12 cellular contexts compared by ENCODE assay signal in the genomic region with DNA sequence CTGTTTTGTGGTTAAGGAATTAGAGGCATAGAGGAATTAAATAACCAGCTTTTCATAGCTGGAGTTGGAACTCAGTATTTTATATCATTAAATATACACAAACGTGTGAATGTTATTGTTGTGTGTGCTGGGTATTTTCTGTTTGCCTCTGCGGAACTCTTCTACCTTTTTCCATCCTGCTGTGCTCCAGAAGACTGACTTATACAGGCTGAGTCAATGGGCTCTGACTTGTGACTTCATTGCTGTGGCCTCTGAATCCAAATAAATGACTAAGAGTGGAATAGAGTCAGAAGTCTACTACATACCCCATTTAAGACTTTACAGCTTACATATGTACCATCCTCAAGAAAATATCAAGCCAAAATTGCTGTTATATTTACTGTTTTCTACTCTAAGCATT. TPM values are rescaled to one million over a fixed set of nuclear protein-coding genes. Genes with fewer than 3 reads are reported as not detected.
DNase-seq lines count a peak whose midpoint lies in the region; ATAC-seq and TF ChIP-seq lines count a peak whose summit lies in the region.
"Had no signal": no experiment of that assay in that cellular context is flagged by ENCODE, and none has a peak within 500 bp of the region (broad histone marks: within the 10 kb centered on the region; RNA-seq: fewer than 3 reads in every experiment).

No MANE protein-coding gene starts in this region.

- H3K27ac ChIP-seq in upper lobe of right lung, result no peak overlapping the region
- H3K27ac ChIP-seq: skin epidermis had no signal

- no peaks in the 10 kb centered on the region for H3K27me3 Mint-ChIP-seq in HFFc6 (ENCODE audit: insufficient read depth)
- H3K27me3 Mint-ChIP-seq: activated naive CD8-positive, alpha-beta T cell treated with anti-CD3 and anti-CD28 coated beads, Interleukin-2, amount 10 ng/mL, durations not matched to agents 7 days and 5 days had no signal

- in situ Hi-C loops in astrocyte of the spinal cord (cut with HindIII; ENCODE audit: low sequenced_read_pairs) (no loop called here), GM13977 (cut with MboI; ENCODE audit: low pct_unique_long_range_greater_than_20kb, low sequenced_read_pairs, unreplicated experiment) (no loop called here)

- no peaks in the 10 kb centered on the region for H3K9me3 ChIP-seq in upper lobe of right lung

- H3K9me3 Mint-ChIP-seq in HFFc6, result no peaks in the 10 kb centered on the region
- H3K9me3 Mint-ChIP-seq: activated naive CD8-positive, alpha-beta T cell treated with anti-CD3 and anti-CD28 coated beads, Interleukin-2, amount 10 ng/mL, durations not matched to agents 7 days and 5 days had no signal

- H3K4me1 Mint-ChIP-seq in HFFc6 (ENCODE audit: low read depth), result peaks cover 77% of the 10 kb centered on the region

- H3K4me3 ChIP-seq in astrocyte of the spinal cord (ENCODE audit: low read depth, low read length) (no peak overlapping the region), upper lobe of right lung (no peak overlapping the region)
- H3K4me3 ChIP-seq: skin epidermis had no signal

- H3K4me1 ChIP-seq in upper lobe of right lung, result peaks cover 62% of the 10 kb centered on the region

- ATAC-seq in upper lobe of right lung, result no peak

- peaks cover 6% of the 10 kb centered on the region for H3K36me3 ChIP-seq in upper lobe of right lung

- H3K27me3 ChIP-seq in upper lobe of right lung, result no peaks in the 10 kb centered on the region

- peak overlapping the region; percentile 66 for H3K27ac Mint-ChIP-seq in HFFc6
- H3K27ac Mint-ChIP-seq: activated naive CD8-positive, alpha-beta T cell treated with anti-CD3 and anti-CD28 coated beads, Interleukin-2, amount 10 ng/mL, durations not matched to agents 7 days and 5 days had no signal

- TF ChIP-seq CTCF in HFFc6 (IDR thresholded peaks at IDR 0.05) (no peak), astrocyte of the spinal cord (IDR thresholded peaks at IDR 0.05; ENCODE audit: low read depth, low read length) (no peak), GM13977 (IDR thresholded peaks at IDR 0.05; ENCODE audit: extremely low read depth, insufficient read depth, missing control alignments) (no peak), upper lobe of right lung (IDR thresholded peaks at IDR 0.05) (no peak)

- peaks cover 13% of the 10 kb centered on the region for H3K36me3 Mint-ChIP-seq in HFFc6 (ENCODE audit: low read depth)

- H3K4me3 Mint-ChIP-seq in HFFc6, result peak overlapping the region; percentile 70
- H3K4me3 Mint-ChIP-seq: activated naive CD8-positive, alpha-beta T cell treated with anti-CD3 and anti-CD28 coated beads, Interleukin-2, amount 10 ng/mL, durations not matched to agents 7 days and 5 days had no signal

- intact Hi-C loops in upper lobe of right lung (cut with DNase I), result no loop called here

- peak; percentile 54 for DNase-seq in AG08395 (ENCODE audit: low spot score)
- DNase-seq in HFFc6, result peak; percentile 81
- DNase-seq in astrocyte of the spinal cord (ENCODE audit: low read depth, low spot score), result peak; percentile 81
- peak; percentile 80 for DNase-seq in kidney glomerular epithelial cell (lab: John Stamatoyannopoulos, UW)
- no peak for DNase-seq in GM19238 (ENCODE audit: insufficient read length, low spot score)
- DNase-seq in NCI-H526 (lab: John Stamatoyannopoulos, UW), result no peak
- no peak for DNase-seq in GM13977 (ENCODE audit: low spot score)
- DNase-seq in upper lobe of right lung, result no peak
- DNase-seq: activated naive CD8-positive, alpha-beta T cell treated with anti-CD3 and anti-CD28 coated beads, Interleukin-2, amount 10 ng/mL, durations not matched to agents 7 days and 5 days; NCI-H345; SHP77 had no signal

RNA-seq across cellular contexts. Expression of gene ARIH1, which starts 17.6 kb away (rescaled TPM):
- 100 to 1,000 TPM; 138 to 171 (median 159) TPM for total RNA-seq in HFFc6 (2021; fragmentation: NEBNext Ultra II Directional; extraction: Animal tissue kit (Norgen Biotek cat#: 25700))
- 159 TPM for total RNA-seq in upper lobe of right lung

Comparison
In these comparisons a context has a peak if more than half of its experiments do, and no peak if none do; other contexts are left out.
1. DNase-seq: peak in AG08395 (single experiment), HFFc6 (single experiment), astrocyte of the spinal cord (single experiment) and kidney glomerular epithelial cell (single experiment); none in GM19238 (single experiment), NCI-H526 (0 of 2), GM13977 (single experiment) and upper lobe of right lung (single experiment).